ENCODE assay signal across 8 cellular contexts in the genomic region with DNA sequence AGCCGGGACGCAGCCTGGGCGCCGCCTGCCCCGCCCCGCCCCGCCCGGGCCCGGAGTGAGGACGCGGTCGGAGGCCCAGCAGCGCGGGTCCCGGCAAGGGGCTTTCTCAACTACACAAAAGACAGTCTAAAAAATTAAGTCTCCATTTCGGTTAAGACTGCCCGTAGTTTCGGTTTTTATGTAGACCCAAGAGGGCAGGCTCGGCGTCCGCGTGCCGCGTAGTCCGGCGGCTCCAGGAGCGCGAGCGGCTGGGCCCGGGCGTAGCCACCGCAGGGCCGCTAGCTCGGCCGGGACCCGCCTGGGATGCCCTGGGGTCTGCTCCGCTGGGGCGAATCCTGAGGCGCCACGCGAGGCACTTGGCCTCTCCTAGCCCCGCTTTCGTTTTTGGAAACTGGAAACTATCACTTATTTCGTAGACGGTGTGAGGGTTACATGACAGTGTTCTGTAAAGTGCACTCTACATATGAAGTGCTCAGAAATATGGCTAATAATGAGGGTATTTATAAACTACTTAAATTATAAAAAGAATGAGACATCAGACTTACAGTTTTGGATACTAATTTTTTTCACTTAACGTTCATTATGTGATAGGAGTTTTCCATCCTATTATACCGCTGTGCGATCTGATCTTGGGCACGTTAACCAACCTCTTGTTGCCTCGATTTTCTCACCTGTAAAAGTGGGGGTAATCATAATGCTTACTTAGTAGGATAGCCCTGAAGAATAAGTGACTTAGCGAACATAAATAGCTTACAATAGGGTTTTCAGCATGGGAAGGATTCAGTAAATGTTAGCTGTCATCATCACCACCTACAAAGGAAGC. TPM values are rescaled to one million over a fixed set of nuclear protein-coding genes. Genes with fewer than 3 reads are reported as not detected.
A peak's percentile ranks its signal among the peaks of the same experiment; 100 is the strongest.
DNase-seq lines count a peak whose midpoint lies in the region; ATAC-seq and TF ChIP-seq lines count a peak whose summit lies in the region.

No MANE protein-coding gene starts in this region.

- H3K9me3 ChIP-seq in PC-3 (ENCODE audit: low read length) (no peaks in the 10 kb centered on the region), gastroesophageal sphincter (no peaks in the 10 kb centered on the region), aorta (ENCODE audit: control insufficient read depth, low read length) (no peaks in the 10 kb centered on the region)

- H3K9ac ChIP-seq in PC-3 (ENCODE audit: low read length), result peak overlapping the region; percentile 72

- H3F3A ChIP-seq in PC-3 (ENCODE audit: low read length, unreplicated experiment), result no peaks in the 10 kb centered on the region

- no peak overlapping the region for H3K27ac ChIP-seq in PC-3 (ENCODE audit: low read length)
- H3K27ac ChIP-seq in gastroesophageal sphincter, result peak overlapping the region; percentile 1 to 89 (median 88)
- peak overlapping the region in 1 of 2 donors; percentile 7 for H3K27ac ChIP-seq in aorta (ENCODE audit: low read depth in 1 of 2, low read length in 2 of 2)

- POLR2A ChIA-PET in PC-3 (lab: Charles Lee; ENCODE audit: unreplicated experiment), result interaction anchor here (0.6 to 1.0 kb wide), 3 partner anchors 7 to 584 kb away, joined by 3 to 9 read pairs (median 3); no protein-coding TSS in a partner anchor

- in situ Hi-C loops in ACHN (cut with HindIII; ENCODE audit: low pct_ligation_motif_present, low pct_unique_long_range_greater_than_20kb, low sequenced_read_pairs), result no loop called here

- peaks cover 23% of the 10 kb centered on the region for H3K79me2 ChIP-seq in PC-3 (ENCODE audit: low read length)

- TF ChIP-seq CTCF in PC-3 (conservative IDR thresholded peaks at IDR 0.05; ENCODE audit: low read depth, low read length) (no peak), gastroesophageal sphincter (IDR thresholded peaks at IDR 0.05) (no peak)

- peak overlapping the region; percentile 89 for H2AFZ ChIP-seq in PC-3 (ENCODE audit: low read length)

- peak overlapping the region; percentile 89 for H3K4me2 ChIP-seq in PC-3 (ENCODE audit: low read length)

- BruUV-seq in PC-3 (replicated peaks; lab: Mats Ljungman, UMichigan), result TSS peak; percentile 65

- no peak for TF ChIP-seq EP300 in gastroesophageal sphincter (IDR thresholded peaks at IDR 0.05)

- peak overlapping the region; percentile 83 for H3K4me3 ChIP-seq in PC-3 (ENCODE audit: low read length)
- H3K4me3 ChIP-seq in gastroesophageal sphincter, result peak overlapping the region; percentile 48 to 96
- H3K4me3 ChIP-seq in aorta (ENCODE audit: low read length in 2 of 2), result peak overlapping the region; percentile 79 to 90

- CTCF ChIA-PET in PC-3 (lab: Charles Lee), result interaction anchor here (0.6 kb wide), 1 partner anchor 176 kb away, joined by 6 read pairs; a partner anchor contains a TSS

- DNase-seq in ACHN, result peak; percentile 57
- peak; percentile 23 for DNase-seq in PC-3
- peak; percentile 35 for DNase-seq in activated gamma-delta T cell (lab: John Stamatoyannopoulos, UW)
- peak; percentile 43 for DNase-seq in occipital lobe (lab: John Stamatoyannopoulos, UW)
- peak; percentile 60 to 82 for DNase-seq in aorta

- intact Hi-C loops in PC-3 (cut with micrococcal nuclease), result no loop called here
- intact Hi-C loops in aorta (cut with DNase I), result no loop called here

- ATAC-seq in GM18502 (IDR thresholded peaks at IDR 0.05; ENCODE audit: poor library complexity, unreplicated experiment) (peak; percentile 70), HG02884 (IDR thresholded peaks at IDR 0.05; ENCODE audit: unreplicated experiment) (peak; percentile 46), PC-3 (peak; percentile 60), gastroesophageal sphincter (peak; percentile 78), aorta (ENCODE audit: low FRiP score) (peak; percentile 82)

- no peaks in the 10 kb centered on the region for H3K27me3 ChIP-seq in PC-3 (ENCODE audit: low read length)
- H3K27me3 ChIP-seq in gastroesophageal sphincter, result no peaks in the 10 kb centered on the region
- no peaks in the 10 kb centered on the region for H3K27me3 ChIP-seq in aorta (ENCODE audit: control insufficient read depth in 1 of 2, insufficient read depth in 2 of 2, low read length in 1 of 2)

- H3K36me3 ChIP-seq in PC-3 (ENCODE audit: low read depth, low read length), result no peaks in the 10 kb centered on the region
- no peaks in the 10 kb centered on the region for H3K36me3 ChIP-seq in gastroesophageal sphincter
- no peaks in the 10 kb centered on the region for H3K36me3 ChIP-seq in aorta (ENCODE audit: control insufficient read depth in 1 of 2, insufficient read depth in 2 of 2, low read length in 1 of 2)

- TF ChIP-seq POLR2A in gastroesophageal sphincter (IDR thresholded peaks at IDR 0.05), result no peak

- no peaks in the 10 kb centered on the region for H3K9me2 ChIP-seq in PC-3 (replicated peaks; ENCODE audit: low read length)

- WGBS in gastroesophageal sphincter (ENCODE audit: low coverage in 1 of 2), 2 donors, result 29 to 30% methylated on average over 7 to 10 of the region's 51 CpGs
- whole genome bisulfite sequencing in aorta, 2 donors, result 7% methylated on average over 42 to 51 of the region's 51 CpGs

- H3K4me1 ChIP-seq in PC-3 (ENCODE audit: insufficient read depth, low read length) (peaks cover 46% of the 10 kb centered on the region), gastroesophageal sphincter (peaks cover 0 to 56% (median 8%) of the 10 kb centered on the region in 3 donors), aorta (ENCODE audit: control insufficient read depth in 1 of 2, insufficient read depth in 2 of 2, low read length in 2 of 2) (no peaks in the 10 kb centered on the region)

- no peaks in the 10 kb centered on the region for H4K20me1 ChIP-seq in PC-3 (ENCODE audit: low read length)

RNA-seq across cellular contexts. Expression of a gene that starts 0.6 kb away (rescaled TPM):
- total RNA-seq in PC-3 (2014; rRNA removed) (27.6 and 33.9 TPM in 2 replicates), gastroesophageal sphincter (100 to 1,000 TPM in 2 of 4 donors, 10 to 100 TPM in 2; 65.6 to 113 (median 92.6) TPM), occipital lobe (21.7 TPM), aorta (10 to 100 TPM; 56.0 to 61.0 TPM)
- polyA plus RNA-seq in aorta, result 100 to 1,000 TPM in 1 of 2 donors, 10 to 100 TPM in 1; 77.8 to 117 TPM

RNA-seq across cellular contexts. Expression of a gene that starts 29.7 kb away (rescaled TPM):
- 65.8 and 82.0 TPM in 2 replicates for total RNA-seq in PC-3 (2014; rRNA removed)
- 10 to 100 TPM; 20.6 to 48.9 (median 33.2) TPM for total RNA-seq in gastroesophageal sphincter
- total RNA-seq in occipital lobe, result 40.4 TPM
- total RNA-seq in aorta, result 10 to 100 TPM; 36.5 to 55.6 TPM
- 10 to 100 TPM; 47.5 to 57.2 TPM for polyA plus RNA-seq in aorta
